19 cellular contexts compared by ENCODE assay signal in the genomic region with DNA sequence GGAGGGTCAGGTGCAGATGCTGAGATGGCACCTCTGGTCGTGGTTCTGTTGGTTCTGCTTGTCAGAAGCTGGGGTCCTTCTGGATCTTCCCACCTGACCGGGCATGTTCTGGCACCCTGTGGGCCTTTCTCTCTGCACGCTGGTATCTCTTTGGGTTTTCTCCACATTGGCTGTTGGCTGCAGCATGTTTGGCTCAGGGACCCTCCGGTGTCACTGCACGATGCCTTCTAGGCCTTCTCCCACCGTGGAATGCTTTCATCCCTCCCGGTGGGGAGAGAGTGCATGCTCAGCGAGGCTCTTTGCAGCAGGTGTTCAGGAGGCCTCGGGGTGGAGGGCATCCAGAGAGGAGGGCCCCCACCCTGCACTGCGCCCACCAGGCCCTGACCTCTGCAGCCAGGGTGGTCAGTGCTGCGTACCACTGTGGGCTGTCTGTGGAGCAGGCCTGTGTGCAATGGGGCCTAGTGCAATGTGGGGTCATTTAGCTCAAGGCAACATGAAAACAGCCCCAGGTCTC.
A peak's percentile ranks its signal among the peaks of the same experiment; 100 is the strongest.
DNase-seq lines count a peak whose midpoint lies in the region; TF ChIP-seq lines count a peak whose summit lies in the region.
"Had no signal": no experiment of that assay in that cellular context is flagged by ENCODE, and none has a peak within 500 bp of the region (broad histone marks: within the 10 kb centered on the region; RNA-seq: fewer than 3 reads in every experiment).

No MANE protein-coding gene starts in this region.

- POLR2A ChIA-PET in activated CD4-positive, alpha-beta memory T cell treated with anti-CD3 and anti-CD28 coated beads for 36 hours (lab: Charles Lee): no interaction called here
- POLR2A ChIA-PET in activated CD4-positive, alpha-beta memory T cell treated with anti-CD3 and anti-CD28 coated beads, Interleukin-2, amount 10 ng/mL, durations not matched to agents 7 days and 5 days (lab: Charles Lee): interaction anchor here (0.9 kb wide), 1 partner anchor 196 kb away, joined by 4 read pairs; no protein-coding TSS in a partner anchor
- POLR2A ChIA-PET in Caco-2 (lab: Charles Lee): no interaction called here

- TF ChIP-seq CTCF in type B pancreatic cell (conservative IDR thresholded peaks at IDR 0.05): no peak
- TF ChIP-seq CTCF in Caco-2 (IDR thresholded peaks at IDR 0.05; ENCODE audit: insufficient read depth in 1 of 2, low read depth in 1 of 2, low read length in 1 of 2, severe bottlenecking in 1 of 2, unreplicated experiment in 1 of 2): no peak

- peak overlapping the region; percentile 17 for H3K9ac ChIP-seq in NT2/D1 (ENCODE audit: insufficient read length, low read depth)
- H3K9ac ChIP-seq: BLaER1 had no signal

- H3K27me3 ChIP-seq in NT2/D1 (ENCODE audit: insufficient read depth, insufficient read length) (no peaks in the 10 kb centered on the region), Caco-2 (replicated peaks; ENCODE audit: control insufficient read depth, insufficient read depth, low read length) (no peaks in the 10 kb centered on the region)
- H3K27me3 ChIP-seq: BLaER1 had no signal

- BruUV-seq in Caco-2 (replicated peaks; lab: Mats Ljungman, UMichigan): no TSS peak

- no peaks in the 10 kb centered on the region for H3K27me3 Mint-ChIP-seq in activated CD4-positive, alpha-beta memory T cell treated with anti-CD3 and anti-CD28 coated beads for 36 hours
- H3K27me3 Mint-ChIP-seq in activated CD4-positive, alpha-beta memory T cell treated with anti-CD3 and anti-CD28 coated beads, Interleukin-2, amount 10 ng/mL, durations not matched to agents 7 days and 5 days: peaks cover 2% of the 10 kb centered on the region
- H3K27me3 Mint-ChIP-seq in type B pancreatic cell (no peaks in the 10 kb centered on the region), Caco-2 (ENCODE audit: insufficient read depth, unreplicated experiment) (no peaks in the 10 kb centered on the region)
- H3K27me3 Mint-ChIP-seq: activated naive CD4-positive, alpha-beta T cell treated with anti-CD3 and anti-CD28 coated beads, Interleukin-2, amount 50 U/mL, for 24 hours had no signal

- peak; percentile 1 for DNase-seq in activated CD4-positive, alpha-beta memory T cell treated with anti-CD3 and anti-CD28 coated beads for 36 hours
- DNase-seq in activated CD4-positive, alpha-beta memory T cell treated with anti-CD3 and anti-CD28 coated beads, Interleukin-2, amount 10 ng/mL, durations not matched to agents 7 days and 5 days: no peak
- DNase-seq in NT2/D1 (ENCODE audit: low read depth, low spot score) (no peak), islet precursor cell (peak; percentile 36), type B pancreatic cell (ENCODE audit: extremely low spot score, unreplicated experiment) (peak; percentile 63), NCI-H187 (lab: John Stamatoyannopoulos, UW) (no peak), SHP77 treated with DMSO at 0.1 percent for 48 hours (lab: John Stamatoyannopoulos, UW) (no peak), Caco-2 (no peak)

- peaks cover 2% of the 10 kb centered on the region for H3K4me1 Mint-ChIP-seq in activated CD4-positive, alpha-beta memory T cell treated with anti-CD3 and anti-CD28 coated beads for 36 hours (ENCODE audit: low read depth)
- H3K4me1 Mint-ChIP-seq in activated CD4-positive, alpha-beta memory T cell treated with anti-CD3 and anti-CD28 coated beads, Interleukin-2, amount 10 ng/mL, durations not matched to agents 7 days and 5 days: peaks cover 9% of the 10 kb centered on the region
- H3K4me1 Mint-ChIP-seq in type B pancreatic cell (ENCODE audit: unreplicated experiment) (peaks cover 6% of the 10 kb centered on the region), Caco-2 (ENCODE audit: low read depth, unreplicated experiment) (no peaks in the 10 kb centered on the region)
- H3K4me1 Mint-ChIP-seq: central memory CD8-positive, alpha-beta T cell; immature natural killer cell had no signal

- peaks cover 4% of the 10 kb centered on the region for H3K36me3 ChIP-seq in NT2/D1 (ENCODE audit: insufficient read depth, insufficient read length, low read length)
- H3K36me3 ChIP-seq in Caco-2 (ENCODE audit: control insufficient read depth, insufficient read depth, low read length): no peaks in the 10 kb centered on the region
- H3K36me3 ChIP-seq: SJCRH30, tibial artery had no signal

- H3K4me3 ChIP-seq in NT2/D1 (ENCODE audit: insufficient read length, low read depth) (no peak overlapping the region), Caco-2 (ENCODE audit: low read depth, low read length) (no peak overlapping the region)
- H3K4me3 ChIP-seq: A549, BLaER1, PC-9, psoas muscle, SJCRH30, smooth muscle cell, tibial artery had no signal

- H3K27ac Mint-ChIP-seq in activated CD4-positive, alpha-beta memory T cell treated with anti-CD3 and anti-CD28 coated beads for 36 hours: no peak overlapping the region
- no peak overlapping the region for H3K27ac Mint-ChIP-seq in activated CD4-positive, alpha-beta memory T cell treated with anti-CD3 and anti-CD28 coated beads, Interleukin-2, amount 10 ng/mL, durations not matched to agents 7 days and 5 days
- H3K27ac Mint-ChIP-seq in type B pancreatic cell (no peak overlapping the region), Caco-2 (ENCODE audit: unreplicated experiment) (no peak overlapping the region)
- H3K27ac Mint-ChIP-seq: activated naive CD4-positive, alpha-beta T cell treated with anti-CD3 and anti-CD28 coated beads, Interleukin-2, amount 50 U/mL, for 24 hours; activated T-cell treated with anti-CD3 and anti-CD28 coated beads, Interleukin-2, amount 50 U/mL, for 72 hours; immature natural killer cell had no signal

- H3K9me3 Mint-ChIP-seq in activated CD4-positive, alpha-beta memory T cell treated with anti-CD3 and anti-CD28 coated beads for 36 hours: no peaks in the 10 kb centered on the region
- H3K9me3 Mint-ChIP-seq in activated CD4-positive, alpha-beta memory T cell treated with anti-CD3 and anti-CD28 coated beads, Interleukin-2, amount 10 ng/mL, durations not matched to agents 7 days and 5 days: no peaks in the 10 kb centered on the region
- H3K9me3 Mint-ChIP-seq in type B pancreatic cell: no peaks in the 10 kb centered on the region
- no peaks in the 10 kb centered on the region for H3K9me3 Mint-ChIP-seq in Caco-2 (ENCODE audit: unreplicated experiment)
- H3K9me3 Mint-ChIP-seq: activated naive CD4-positive, alpha-beta T cell treated with anti-CD3 and anti-CD28 coated beads, Interleukin-2, amount 50 U/mL, for 24 hours; activated T-cell treated with anti-CD3 and anti-CD28 coated beads, Interleukin-2, amount 50 U/mL, for 72 hours; central memory CD8-positive, alpha-beta T cell; immature natural killer cell had no signal

- H3K4me1 ChIP-seq in NT2/D1 (ENCODE audit: insufficient read depth, insufficient read length) (peaks cover 34% of the 10 kb centered on the region), Caco-2 (no peaks in the 10 kb centered on the region)
- H3K4me1 ChIP-seq: SJCRH30, tibial artery had no signal

- no peaks in the 10 kb centered on the region for H3K9me3 ChIP-seq in NT2/D1 (ENCODE audit: insufficient read depth, low read length)
- H3K9me3 ChIP-seq in Caco-2: no peaks in the 10 kb centered on the region
- H3K9me3 ChIP-seq: A549, BLaER1, psoas muscle, SJCRH30, tibial artery had no signal

- H3K4me3 Mint-ChIP-seq in activated CD4-positive, alpha-beta memory T cell treated with anti-CD3 and anti-CD28 coated beads for 36 hours: no peak overlapping the region
- H3K4me3 Mint-ChIP-seq in activated CD4-positive, alpha-beta memory T cell treated with anti-CD3 and anti-CD28 coated beads, Interleukin-2, amount 10 ng/mL, durations not matched to agents 7 days and 5 days: no peak overlapping the region
- no peak overlapping the region for H3K4me3 Mint-ChIP-seq in type B pancreatic cell
- H3K4me3 Mint-ChIP-seq in Caco-2 (ENCODE audit: unreplicated experiment): no peak overlapping the region
- H3K4me3 Mint-ChIP-seq: activated naive CD4-positive, alpha-beta T cell treated with anti-CD3 and anti-CD28 coated beads, Interleukin-2, amount 50 U/mL, for 24 hours; activated T-cell treated with anti-CD3 and anti-CD28 coated beads, Interleukin-2, amount 50 U/mL, for 72 hours; central memory CD8-positive, alpha-beta T cell; immature natural killer cell had no signal

- intact Hi-C loops in activated CD4-positive, alpha-beta memory T cell treated with anti-CD3 and anti-CD28 coated beads for 36 hours (cut with micrococcal nuclease): no loop called here
- intact Hi-C loops in Caco-2 (cut with micrococcal nuclease; ENCODE audit: unreplicated experiment): no loop called here

- H3K36me3 Mint-ChIP-seq in activated CD4-positive, alpha-beta memory T cell treated with anti-CD3 and anti-CD28 coated beads for 36 hours: no peaks in the 10 kb centered on the region
- no peaks in the 10 kb centered on the region for H3K36me3 Mint-ChIP-seq in activated CD4-positive, alpha-beta memory T cell treated with anti-CD3 and anti-CD28 coated beads, Interleukin-2, amount 10 ng/mL, durations not matched to agents 7 days and 5 days (ENCODE audit: low read depth)
- H3K36me3 Mint-ChIP-seq in type B pancreatic cell (no peaks in the 10 kb centered on the region), Caco-2 (ENCODE audit: insufficient read depth, unreplicated experiment) (peaks cover 6% of the 10 kb centered on the region)
- H3K36me3 Mint-ChIP-seq: activated naive CD4-positive, alpha-beta T cell treated with anti-CD3 and anti-CD28 coated beads, Interleukin-2, amount 50 U/mL, for 24 hours; immature natural killer cell had no signal

- CTCF ChIA-PET in activated CD4-positive, alpha-beta memory T cell treated with anti-CD3 and anti-CD28 coated beads for 36 hours (lab: Charles Lee): interaction anchor here (0.6 to 2.5 kb wide), 15 partner anchors 11 to 512 kb away, joined by 3 to 15 read pairs (median 3); no protein-coding TSS in a partner anchor
- CTCF ChIA-PET in activated CD4-positive, alpha-beta memory T cell treated with anti-CD3 and anti-CD28 coated beads, Interleukin-2, amount 10 ng/mL, durations not matched to agents 7 days and 5 days (lab: Charles Lee): interaction anchor here (0.6 to 3.1 kb wide), 18 partner anchors 12 to 970 kb away, joined by 3 to 13 read pairs (median 4); no protein-coding TSS in a partner anchor
- CTCF ChIA-PET in Caco-2 (lab: Charles Lee): interaction anchor here (0.9 to 1.8 kb wide), 4 partner anchors 14 to 149 kb away, joined by 3 to 12 read pairs (median 7); no protein-coding TSS in a partner anchor

Comparison
In these comparisons a context has a peak if more than half of its experiments do, and no peak if none do; other contexts are left out.
1. DNase-seq: peak in activated CD4-positive, alpha-beta memory T cell treated with anti-CD3 and anti-CD28 coated beads for 36 hours (single experiment), islet precursor cell (single experiment) and type B pancreatic cell (single experiment); none in activated CD4-positive, alpha-beta memory T cell treated with anti-CD3 and anti-CD28 coated beads, Interleukin-2, amount 10 ng/mL, durations not matched to agents 7 days and 5 days (single experiment), NT2/D1 (single experiment), NCI-H187 (0 of 2), SHP77 treated with DMSO at 0.1 percent for 48 hours (single experiment) and Caco-2 (0 of 2).